ENCODE assay signal across 8 cellular contexts in genomic region chr1:228457017-228457395, GRCh38. TPM values are rescaled to one million over a fixed set of nuclear protein-coding genes. Genes with fewer than 3 reads are reported as not detected.
A peak's percentile ranks its signal among the peaks of the same experiment; 100 is the strongest.
DNase-seq lines count a peak whose midpoint lies in the region; ATAC-seq, FAIRE-seq and TF ChIP-seq lines count a peak whose summit lies in the region.

No MANE protein-coding gene starts in this region.

- H3K27me3 ChIP-seq in lung (ENCODE audit: control insufficient read depth, insufficient read depth) (peaks cover 5% of the 10 kb centered on the region), vagina (no peaks in the 10 kb centered on the region)

- FAIRE-seq in urothelium cell line (lab: Jason Lieb, UNC) = no peak

- H3K9me3 ChIP-seq in lung (ENCODE audit: control insufficient read depth in 2 of 2, insufficient read depth in 1 of 2, low read length in 1 of 2) (no peaks in the 10 kb centered on the region), vagina (no peaks in the 10 kb centered on the region)

- 11 to 12% methylated on average over 13 of the region's 13 CpGs for WGBS in lung, 2 donors

- H3K27me3 Mint-ChIP-seq in activated T-cell treated with anti-CD3 and anti-CD28 coated beads, Interleukin-2, amount 50 U/mL, for 4 hours (ENCODE audit: low read depth) = no peaks in the 10 kb centered on the region
- peaks cover 25% of the 10 kb centered on the region for H3K27me3 Mint-ChIP-seq in brain

- peak overlapping the region; percentile 66 to 84 for H3K27ac ChIP-seq in lung (ENCODE audit: low read depth in 1 of 2, low read length in 1 of 2)
- peak overlapping the region; percentile 88 for H3K27ac ChIP-seq in vagina

- H3K4me3 ChIP-seq in lung (no peak overlapping the region), vagina (peak overlapping the region; percentile 46 to 54)

- intact Hi-C loops in vagina (cut with DNase I) = no loop called here

- DNase-seq in activated T-cell treated with anti-CD3 and anti-CD28 coated beads, Interleukin-2, amount 50 U/mL, for 4 hours = no peak
- no peak for DNase-seq in activated T-cell treated with anti-CD3 and anti-CD28 coated beads, Interleukin-2, amount 50 U/mL, for 48 hours
- DNase-seq in lung (ENCODE audit: low spot score) = no peak
- DNase-seq in vagina (ENCODE audit: extremely low spot score in 2 of 2) = no peak
- no peak for DNase-seq in G401 (ENCODE audit: low spot score)
- no peak for DNase-seq in urothelium cell line (ENCODE audit: low spot score)

- peaks cover 24% of the 10 kb centered on the region for H3K4me1 Mint-ChIP-seq in activated T-cell treated with anti-CD3 and anti-CD28 coated beads, Interleukin-2, amount 50 U/mL, for 4 hours (ENCODE audit: low read depth)
- H3K4me1 Mint-ChIP-seq in brain = peaks cover 67% of the 10 kb centered on the region

- H3K27ac Mint-ChIP-seq in brain = peak overlapping the region; percentile 97 to 100 (median 99)

- peaks cover 0 to 8% of the 10 kb centered on the region in 2 donors for H3K4me1 ChIP-seq in lung (ENCODE audit: control insufficient read depth in 2 of 2, insufficient read depth in 2 of 2, low read length in 2 of 2)
- H3K4me1 ChIP-seq in vagina = peaks cover 30% of the 10 kb centered on the region

- TF ChIP-seq POLR2A in vagina (IDR thresholded peaks at IDR 0.05) = no peak

- in situ Hi-C loops in G401 (cut with HindIII; ENCODE audit: low sequenced_read_pairs) = no loop called here

- TF ChIP-seq CTCF in brain (conservative IDR thresholded peaks at IDR 0.05) = no peak
- no peak for TF ChIP-seq CTCF in lung (IDR thresholded peaks at IDR 0.05; ENCODE audit: control extremely low read depth, extremely low read depth)
- TF ChIP-seq CTCF in vagina (IDR thresholded peaks at IDR 0.05) = no peak

- peak overlapping the region; percentile 94 for H3K4me3 Mint-ChIP-seq in activated T-cell treated with anti-CD3 and anti-CD28 coated beads, Interleukin-2, amount 50 U/mL, for 4 hours
- H3K4me3 Mint-ChIP-seq in brain = peak overlapping the region; percentile 95 to 99 (median 99)

- H3K36me3 Mint-ChIP-seq in activated T-cell treated with anti-CD3 and anti-CD28 coated beads, Interleukin-2, amount 50 U/mL, for 4 hours (ENCODE audit: insufficient read depth) = peaks cover 4% of the 10 kb centered on the region
- peaks cover 23% of the 10 kb centered on the region for H3K36me3 Mint-ChIP-seq in brain

- H3K9me3 Mint-ChIP-seq in activated T-cell treated with anti-CD3 and anti-CD28 coated beads, Interleukin-2, amount 50 U/mL, for 4 hours = no peaks in the 10 kb centered on the region
- H3K9me3 Mint-ChIP-seq in brain = peaks cover 0 to 3% (median 2%) of the 10 kb centered on the region in 5 experiments

- peak; percentile 3 to 5 for ATAC-seq in activated T-cell treated with anti-CD3 and anti-CD28 coated beads, Interleukin-2, amount 50 U/mL, for 4 hours
- ATAC-seq in HG03432 (IDR thresholded peaks at IDR 0.05; ENCODE audit: unreplicated experiment) = peak; percentile 6
- ATAC-seq in lung (ENCODE audit: insufficient read depth, low FRiP score) = no peak

- H3K36me3 ChIP-seq in lung (ENCODE audit: control insufficient read depth in 2 of 2, insufficient read depth in 2 of 2, low read length in 2 of 2) (no peaks in the 10 kb centered on the region), vagina (no peaks in the 10 kb centered on the region)

RNA-seq across cellular contexts. Expression of gene RNF187, which starts 30.2 kb away (rescaled TPM):
- total RNA-seq in activated T-cell treated with anti-CD3 and anti-CD28 coated beads, Interleukin-2, amount 50 U/mL, for 4 hours = 100 to 1,000 TPM in 2 of 3 donors, 10 to 100 TPM in 1; 99.6 to 108 (median 106) TPM
- polyA plus RNA-seq in brain (ENCODE audit: insufficient read depth, low read depth, low replicate concordance) (531 TPM), lung (10 to 100 TPM; 27.5 to 33.7 TPM)
- total RNA-seq in lung (100 to 1,000 TPM in 1 of 2 donors, 10 to 100 TPM in 1; 40.7 to 130 TPM), vagina (36.8 TPM)
- 136 and 168 TPM in 2 replicates for total RNA-seq in G401 (2014; rRNA removed; shearing (Covaris generic))

RNA-seq across cellular contexts. Expression of gene TRIM17, which starts 40.3 kb away (rescaled TPM):
- 1 to 10 TPM in 1 of 3 donors, under 1 TPM in 2; 0.57 to 1.1 (median 0.66) TPM for total RNA-seq in activated T-cell treated with anti-CD3 and anti-CD28 coated beads, Interleukin-2, amount 50 U/mL, for 4 hours
- polyA plus RNA-seq in brain (ENCODE audit: insufficient read depth, low read depth, low replicate concordance) (0.61 TPM), lung (1 to 10 TPM; 1.0 to 1.5 TPM)
- total RNA-seq in lung (1 to 10 TPM; 2.2 to 3.3 TPM), vagina (1.2 TPM)
- not detected in 2 replicates for total RNA-seq in G401 (2014; rRNA removed; shearing (Covaris generic))

RNA-seq across cellular contexts. Expression of gene TRIM11, which starts 50.4 kb away (rescaled TPM):
- total RNA-seq in activated T-cell treated with anti-CD3 and anti-CD28 coated beads, Interleukin-2, amount 50 U/mL, for 4 hours = 10 to 100 TPM; 43.8 to 47.5 (median 46.6) TPM
- 21.0 TPM for polyA plus RNA-seq in brain (ENCODE audit: insufficient read depth, low read depth, low replicate concordance)
- 10 to 100 TPM; 16.8 to 29.4 TPM for total RNA-seq in lung
- 10 to 100 TPM; 13.8 to 16.4 TPM for polyA plus RNA-seq in lung
- 22.1 TPM for total RNA-seq in vagina
- 40.4 and 43.6 TPM in 2 replicates for total RNA-seq in G401 (2014; rRNA removed; shearing (Covaris generic))
